Comparison of ENCODE assay signal across 10 cellular contexts in genomic region chr2:30226144-30227032, GRCh38. TPM values are rescaled to one million over a fixed set of nuclear protein-coding genes. Genes with fewer than 3 reads are reported as not detected.
DNase-seq lines count a peak whose midpoint lies in the region; ATAC-seq and TF ChIP-seq lines count a peak whose summit lies in the region.
"Had no signal": no experiment of that assay in that cellular context is flagged by ENCODE, and none has a peak within 500 bp of the region (broad histone marks: within the 10 kb centered on the region; RNA-seq: fewer than 3 reads in every experiment).

No MANE protein-coding gene starts in this region.

- ATAC-seq in HG02885 (IDR thresholded peaks at IDR 0.05; ENCODE audit: poor library complexity, unreplicated experiment) (peak; percentile 40), foreskin keratinocyte (no peak), GM21515 (IDR thresholded peaks at IDR 0.05; ENCODE audit: unreplicated experiment) (no peak)

- no peak for TF ChIP-seq POLR2A in sigmoid colon (IDR thresholded peaks at IDR 0.05)

- H3K4me3 ChIP-seq in colonic mucosa, result no peak overlapping the region
- no peak overlapping the region for H3K4me3 ChIP-seq in sigmoid colon

- TF ChIP-seq CTCF in colonic mucosa (IDR thresholded peaks at IDR 0.05) (no peak), sigmoid colon (IDR thresholded peaks at IDR 0.05) (no peak), foreskin keratinocyte (conservative IDR thresholded peaks at IDR 0.05) (no peak)

- H3K9me3 ChIP-seq in colonic mucosa (no peaks in the 10 kb centered on the region), sigmoid colon (no peaks in the 10 kb centered on the region)

- no peaks in the 10 kb centered on the region for H3K36me3 ChIP-seq in colonic mucosa
- no peaks in the 10 kb centered on the region for H3K36me3 ChIP-seq in sigmoid colon

- WGBS in sigmoid colon, 2 donors, result 78 to 83% methylated on average over 10 of the region's 10 CpGs

- no peak for TF ChIP-seq EP300 in sigmoid colon (IDR thresholded peaks at IDR 0.05)

- intact Hi-C loops in colonic mucosa (cut with DNase I) (no loop called here), sigmoid colon (cut with DNase I) (loop anchor here (10.0 kb wide), 1 partner anchor 1788 kb away; the partner anchor contains the start of gene MEMO1)

- H3K4me1 ChIP-seq in colonic mucosa (no peaks in the 10 kb centered on the region), sigmoid colon (peaks cover 0 to 39% (median 30%) of the 10 kb centered on the region in 4 donors), foreskin keratinocyte (no peaks in the 10 kb centered on the region)

- H3K27ac ChIP-seq in colonic mucosa, result peak overlapping the region; percentile 48
- H3K27ac ChIP-seq in sigmoid colon, result peak overlapping the region; percentile 63 to 86 (median 86)
- H3K27ac ChIP-seq in foreskin keratinocyte, result no peak overlapping the region

- peak; percentile 45 for DNase-seq in Daoy (ENCODE audit: low read depth)
- DNase-seq in colonic mucosa, result no peak
- peak; percentile 52 for DNase-seq in sigmoid colon
- no peak for DNase-seq in NCI-H524 (lab: John Stamatoyannopoulos, UW)
- DNase-seq in foreskin keratinocyte, result no peak
- no peak for DNase-seq in middle frontal gyrus (ENCODE audit: extremely low spot score, low spot score)
- DNase-seq: left cardiac atrium, NCI-H69 had no signal

- H3K9ac ChIP-seq in colonic mucosa (ENCODE audit: low read depth in 2 of 2, low read length in 2 of 2), result peak overlapping the region; percentile 31 to 52

- H3K27me3 ChIP-seq in colonic mucosa, result peaks cover 11% of the 10 kb centered on the region
- H3K27me3 ChIP-seq in sigmoid colon, result no peaks in the 10 kb centered on the region
- peaks cover 22% of the 10 kb centered on the region for H3K27me3 ChIP-seq in foreskin keratinocyte

RNA-seq across cellular contexts. Expression of gene LBH, which starts 4.9 kb away (rescaled TPM):
- 128 and 147 TPM in 2 replicates for total RNA-seq in Daoy (2014; rRNA removed; shearing (Covaris generic))
- total RNA-seq in colonic mucosa (10 to 100 TPM in 1 of 2 donors, 1 to 10 TPM in 1; 8.7 to 16.1 TPM), sigmoid colon (10 to 100 TPM; 11.4 to 25.0 (median 22.2) TPM), foreskin keratinocyte (0.46 and 1.5 TPM in 2 replicates)
- polyA plus RNA-seq in sigmoid colon (10 to 100 TPM in 1 of 3 donors, 1 to 10 TPM in 2; 4.2 to 51.8 (median 5.3) TPM), foreskin keratinocyte (0.26 and 0.82 TPM in 2 replicates)

Comparison
In these comparisons a context has a peak if more than half of its experiments do, and no peak if none do; other contexts are left out.
1. DNase-seq: peak in Daoy (single experiment) and sigmoid colon (single experiment); none in colonic mucosa (single experiment), NCI-H524 (0 of 2), foreskin keratinocyte (0 of 2) and middle frontal gyrus (single experiment).